In genomic region chr5:137822158-137822764, GRCh38 we compare ENCODE assay signal across 9 cellular contexts. TPM values are rescaled to one million over a fixed set of nuclear protein-coding genes. Genes with fewer than 3 reads are reported as not detected.
DNase-seq lines count a peak whose midpoint lies in the region; ATAC-seq, FAIRE-seq and TF ChIP-seq lines count a peak whose summit lies in the region.
"Had no signal": no experiment of that assay in that cellular context is flagged by ENCODE, and none has a peak within 500 bp of the region (broad histone marks: within the 10 kb centered on the region; RNA-seq: fewer than 3 reads in every experiment).

No MANE protein-coding gene starts in this region.

- TF ChIP-seq CTCF in Caco-2 (IDR thresholded peaks at IDR 0.05; ENCODE audit: insufficient read depth in 1 of 2, low read depth in 1 of 2, low read length in 1 of 2, severe bottlenecking in 1 of 2, unreplicated experiment in 1 of 2) (peak; percentile 58 to 84), HFFc6 (IDR thresholded peaks at IDR 0.05) (peak; percentile 62)
- no peak for TF ChIP-seq CTCF in CD8-positive, alpha-beta T cell (IDR thresholded peaks at IDR 0.05)

- FAIRE-seq in small intestine (lab: Jason Lieb, UNC), result no peak

- BruUV-seq in Caco-2 (replicated peaks; lab: Mats Ljungman, UMichigan), result no TSS peak

- H3K36me3 Mint-ChIP-seq in Caco-2 (ENCODE audit: insufficient read depth, unreplicated experiment) (no peaks in the 10 kb centered on the region), HFFc6 (ENCODE audit: low read depth) (no peaks in the 10 kb centered on the region)
- H3K36me3 Mint-ChIP-seq in CD8-positive, alpha-beta T cell, result peaks cover 9% of the 10 kb centered on the region
- no peaks in the 10 kb centered on the region for H3K36me3 Mint-ChIP-seq in natural killer cell treated with Interleukin-12 subunit alpha and Interleukin-12 subunit beta and Interleukin-15 and Interleukin-18, amount 100 ng/mL, for 72 hours

- H3K4me3 Mint-ChIP-seq in Caco-2 (ENCODE audit: unreplicated experiment) (no peak overlapping the region), HFFc6 (no peak overlapping the region)
- H3K4me3 Mint-ChIP-seq in CD8-positive, alpha-beta T cell, result no peak overlapping the region
- H3K4me3 Mint-ChIP-seq in natural killer cell treated with Interleukin-12 subunit alpha and Interleukin-12 subunit beta and Interleukin-15 and Interleukin-18, amount 100 ng/mL, for 72 hours, result no peak overlapping the region
- H3K4me3 Mint-ChIP-seq: IgD-negative memory B cell had no signal

- no peak overlapping the region for H3K27ac ChIP-seq in small intestine (ENCODE audit: low read depth in 1 of 2, low read length in 1 of 2)
- no peak overlapping the region for H3K27ac ChIP-seq in CD8-positive, alpha-beta T cell (ENCODE audit: low read depth, low read length)

- no peak for ATAC-seq in GM19324 (IDR thresholded peaks at IDR 0.05; ENCODE audit: low FRiP score, unreplicated experiment)
- no peak for ATAC-seq in CD8-positive, alpha-beta T cell
- ATAC-seq in natural killer cell treated with Interleukin-12 subunit alpha and Interleukin-12 subunit beta and Interleukin-15 and Interleukin-18, amount 100 ng/mL, for 72 hours, result no peak

- DNase-seq in Caco-2, result peak; percentile 59 to 66
- peak; percentile 28 for DNase-seq in HFFc6
- peak; percentile 44 for DNase-seq in SK-N-DZ (ENCODE audit: low spot score)
- peak; percentile 47 for DNase-seq in germinal center (ENCODE audit: low spot score)
- peak; percentile 65 for DNase-seq in small intestine
- DNase-seq in CD8-positive, alpha-beta T cell, result no peak
- no peak for DNase-seq in natural killer cell treated with Interleukin-12 subunit alpha and Interleukin-12 subunit beta and Interleukin-15 and Interleukin-18, amount 100 ng/mL, for 72 hours (ENCODE audit: low spot score)

- H3K4me1 ChIP-seq in Caco-2 (no peaks in the 10 kb centered on the region), small intestine (ENCODE audit: control insufficient read depth in 2 of 2, insufficient read depth in 1 of 2, low read depth in 1 of 2, low read length in 1 of 2) (no peaks in the 10 kb centered on the region)
- no peaks in the 10 kb centered on the region for H3K4me1 ChIP-seq in CD8-positive, alpha-beta T cell (ENCODE audit: insufficient read depth, low read length)

- no peaks in the 10 kb centered on the region for H3K9me3 Mint-ChIP-seq in Caco-2 (ENCODE audit: unreplicated experiment)
- H3K9me3 Mint-ChIP-seq in HFFc6, result peaks cover 4% of the 10 kb centered on the region; the same call in 1 of the 2 replicates
- H3K9me3 Mint-ChIP-seq in CD8-positive, alpha-beta T cell, result peaks cover 7% of the 10 kb centered on the region
- no peaks in the 10 kb centered on the region for H3K9me3 Mint-ChIP-seq in natural killer cell treated with Interleukin-12 subunit alpha and Interleukin-12 subunit beta and Interleukin-15 and Interleukin-18, amount 100 ng/mL, for 72 hours

- H3K4me1 Mint-ChIP-seq in Caco-2 (ENCODE audit: low read depth, unreplicated experiment) (peaks cover 12% of the 10 kb centered on the region), HFFc6 (ENCODE audit: low read depth) (no peaks in the 10 kb centered on the region)
- H3K4me1 Mint-ChIP-seq in CD8-positive, alpha-beta T cell (ENCODE audit: low read depth), result no peaks in the 10 kb centered on the region
- no peaks in the 10 kb centered on the region for H3K4me1 Mint-ChIP-seq in natural killer cell treated with Interleukin-12 subunit alpha and Interleukin-12 subunit beta and Interleukin-15 and Interleukin-18, amount 100 ng/mL, for 72 hours (ENCODE audit: low read depth in 2 of 2)
- H3K4me1 Mint-ChIP-seq: IgD-negative memory B cell had no signal

- H3K27me3 Mint-ChIP-seq in Caco-2 (ENCODE audit: insufficient read depth, unreplicated experiment) (no peaks in the 10 kb centered on the region), HFFc6 (ENCODE audit: insufficient read depth) (peaks cover 23% of the 10 kb centered on the region)
- H3K27me3 Mint-ChIP-seq in CD8-positive, alpha-beta T cell (ENCODE audit: low read depth), result no peaks in the 10 kb centered on the region
- peaks cover 0 to 2% of the 10 kb centered on the region in 2 donors for H3K27me3 Mint-ChIP-seq in natural killer cell treated with Interleukin-12 subunit alpha and Interleukin-12 subunit beta and Interleukin-15 and Interleukin-18, amount 100 ng/mL, for 72 hours
- H3K27me3 Mint-ChIP-seq: IgD-negative memory B cell had no signal

- no peaks in the 10 kb centered on the region for H3K9me3 ChIP-seq in Caco-2
- H3K9me3 ChIP-seq in small intestine (ENCODE audit: control insufficient read depth, low read depth), result no peaks in the 10 kb centered on the region
- no peaks in the 10 kb centered on the region for H3K9me3 ChIP-seq in CD8-positive, alpha-beta T cell (ENCODE audit: low read length)

- intact Hi-C loops in Caco-2 (cut with micrococcal nuclease; ENCODE audit: unreplicated experiment), result loop anchor here (1.0 kb wide), 3 partner anchors 43 to 193 kb away; no protein-coding TSS in a partner anchor
- intact Hi-C loops in CD8-positive, alpha-beta T cell (cut with DNase I, micrococcal nuclease), result no loop called here

- POLR2A ChIA-PET in Caco-2 (lab: Charles Lee), result interaction anchor here (0.6 kb wide), 1 partner anchor 71 kb away, joined by 5 read pairs; no protein-coding TSS in a partner anchor
- POLR2A ChIA-PET in CD8-positive, alpha-beta T cell (lab: Charles Lee), result no interaction called here

- H3K27ac Mint-ChIP-seq in Caco-2 (ENCODE audit: unreplicated experiment), result no peak overlapping the region
- H3K27ac Mint-ChIP-seq in HFFc6, result no peak overlapping the region
- no peak overlapping the region for H3K27ac Mint-ChIP-seq in CD8-positive, alpha-beta T cell
- no peak overlapping the region for H3K27ac Mint-ChIP-seq in natural killer cell treated with Interleukin-12 subunit alpha and Interleukin-12 subunit beta and Interleukin-15 and Interleukin-18, amount 100 ng/mL, for 72 hours
- H3K27ac Mint-ChIP-seq: IgD-negative memory B cell had no signal

- no peaks in the 10 kb centered on the region for H3K36me3 ChIP-seq in Caco-2 (ENCODE audit: control insufficient read depth, insufficient read depth, low read length)
- no peaks in the 10 kb centered on the region for H3K36me3 ChIP-seq in small intestine (ENCODE audit: control insufficient read depth in 2 of 2, insufficient read depth in 2 of 2, low read length in 2 of 2)
- H3K36me3 ChIP-seq in CD8-positive, alpha-beta T cell (ENCODE audit: insufficient read depth, low read length), result no peaks in the 10 kb centered on the region

- H3K27me3 ChIP-seq in Caco-2 (replicated peaks; ENCODE audit: control insufficient read depth, insufficient read depth, low read length), result no peaks in the 10 kb centered on the region
- H3K27me3 ChIP-seq in small intestine (ENCODE audit: control insufficient read depth in 2 of 2, insufficient read depth in 2 of 2, low read length in 2 of 2), result no peaks in the 10 kb centered on the region
- no peaks in the 10 kb centered on the region for H3K27me3 ChIP-seq in CD8-positive, alpha-beta T cell (ENCODE audit: insufficient read depth, low read length)

- H3K4me3 ChIP-seq in Caco-2 (ENCODE audit: low read depth, low read length) (no peak overlapping the region), small intestine (ENCODE audit: low read depth in 1 of 2, low read length in 2 of 2) (no peak overlapping the region)
- H3K4me3 ChIP-seq in CD8-positive, alpha-beta T cell (ENCODE audit: low read depth, low read length), result no peak overlapping the region

- CTCF ChIA-PET in Caco-2 (lab: Charles Lee), result interaction anchor here (0.6 to 1.9 kb wide), 4 partner anchors 21 to 193 kb away, joined by 3 to 12 read pairs (median 6); no protein-coding TSS in a partner anchor
- CTCF ChIA-PET in CD8-positive, alpha-beta T cell (lab: Charles Lee), result interaction anchor here (1.0 kb wide), 1 partner anchor 162 kb away, joined by 3 read pairs; no protein-coding TSS in a partner anchor

- 57 to 69% (median 65%) methylated on average over 6 of the region's 6 CpGs for WGBS in small intestine, 3 donors

RNA-seq across cellular contexts. Expression of gene MYOT, which starts 45.4 kb away (rescaled TPM):
- not detected in 2 replicates for total RNA-seq in Caco-2 (2022)
- total RNA-seq in HFFc6 (2021; fragmentation: NEBNext Ultra II Directional; extraction: Animal tissue kit (Norgen Biotek cat#: 25700)), result not detected
- not detected in 2 replicates for polyA plus RNA-seq in SK-N-DZ (2014; cell fraction: cytosol; rRNA removed)
- 0.74 TPM in 1 of 2 replicates, not detected in the other for polyA plus RNA-seq in SK-N-DZ (2014; cell fraction: nucleus; rRNA removed)
- polyA plus RNA-seq in small intestine, result 1 to 10 TPM; 2.0 to 7.0 (median 2.1) TPM
- not detected for total RNA-seq in CD8-positive, alpha-beta T cell
- not detected for total RNA-seq in natural killer cell treated with Interleukin-12 subunit alpha and Interleukin-12 subunit beta and Interleukin-15 and Interleukin-18, amount 100 ng/mL, for 72 hours

Comparison
In these comparisons a context has a peak if more than half of its experiments do, and no peak if none do; other contexts are left out.
1. DNase-seq: peak in Caco-2 (2 of 2), HFFc6 (single experiment), SK-N-DZ (single experiment), germinal center (single experiment) and small intestine (single experiment); none in CD8-positive, alpha-beta T cell (0 of 7) and natural killer cell treated with Interleukin-12 subunit alpha and Interleukin-12 subunit beta and Interleukin-15 and Interleukin-18, amount 100 ng/mL, for 72 hours (single experiment).